In the genomic region with DNA sequence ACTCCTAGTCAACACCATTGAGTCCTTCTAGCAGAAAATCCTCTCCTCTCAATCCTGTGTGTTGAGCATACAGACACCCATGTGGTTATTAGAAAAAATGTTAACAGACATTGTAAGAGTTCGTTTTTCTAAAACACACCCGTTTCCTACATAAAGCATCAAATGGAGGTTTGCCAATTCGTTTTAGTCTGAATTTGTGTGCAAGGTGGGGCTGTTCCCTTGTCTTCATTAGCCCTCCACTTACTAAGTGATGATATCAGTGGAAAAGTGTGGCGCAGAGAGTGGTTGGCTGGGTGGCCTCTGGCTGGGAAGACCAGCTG, we compare ENCODE assay signal across 10 cellular contexts. TPM values are rescaled to one million over a fixed set of nuclear protein-coding genes. Genes with fewer than 3 reads are reported as not detected.
DNase-seq lines count a peak whose midpoint lies in the region; ATAC-seq, FAIRE-seq and TF ChIP-seq lines count a peak whose summit lies in the region.
"Had no signal": no experiment of that assay in that cellular context is flagged by ENCODE, and none has a peak within 500 bp of the region (broad histone marks: within the 10 kb centered on the region; RNA-seq: fewer than 3 reads in every experiment).

No MANE protein-coding gene starts in this region.

- H3K27ac Mint-ChIP-seq in T-cell (peak overlapping the region; percentile 91 to 95), progenitor cell of endocrine pancreas (peak overlapping the region; percentile 70)

- DNase-seq in GM12891 (ENCODE audit: insufficient read length, low spot score) (no peak), T-cell (no peak), fibroblast of villous mesenchyme (ENCODE audit: low read depth) (no peak), progenitor cell of endocrine pancreas (ENCODE audit: low spot score, unreplicated experiment) (no peak), SHP77 treated with DMSO at 0.1 percent for 48 hours (lab: John Stamatoyannopoulos, UW) (no peak), NCI-H510A (lab: John Stamatoyannopoulos, UW) (no peak)
- no peak for DNase-seq in central memory CD4-positive, alpha-beta T cell

- POLR2A ChIA-PET in T-cell (lab: Charles Lee) = no interaction called here

- CTCF ChIA-PET in T-cell (lab: Charles Lee) = interaction anchor here (0.7 to 2.6 kb wide), 8 partner anchors 9 to 40 kb away, joined by 3 to 13 read pairs (median 4); a partner anchor contains a TSS

- FAIRE-seq in GM12891 (lab: Jason Lieb, UNC) = peak; percentile 31
- FAIRE-seq: GM19239 had no signal

- TF ChIP-seq CTCF in fibroblast of villous mesenchyme (IDR thresholded peaks at IDR 0.05; ENCODE audit: insufficient read depth, low read depth, low read length) (no peak), progenitor cell of endocrine pancreas (IDR thresholded peaks at IDR 0.05; ENCODE audit: unreplicated experiment) (no peak)

- H3K27me3 Mint-ChIP-seq in T-cell = no peaks in the 10 kb centered on the region
- no peaks in the 10 kb centered on the region for H3K27me3 Mint-ChIP-seq in progenitor cell of endocrine pancreas

- no peaks in the 10 kb centered on the region for H3K9me3 Mint-ChIP-seq in T-cell
- H3K9me3 Mint-ChIP-seq in progenitor cell of endocrine pancreas (ENCODE audit: low read depth) = no peaks in the 10 kb centered on the region

- H3K36me3 Mint-ChIP-seq in T-cell (peaks cover 20% of the 10 kb centered on the region), progenitor cell of endocrine pancreas (ENCODE audit: insufficient read depth) (peaks cover 7% of the 10 kb centered on the region)

- ATAC-seq in T-cell (replicated peaks in 1 of 4) = no peak
- no peak for ATAC-seq in GM18498 (IDR thresholded peaks at IDR 0.05; ENCODE audit: unreplicated experiment)

- H3K4me1 Mint-ChIP-seq in T-cell (peaks cover 69 to 74% (median 70%) of the 10 kb centered on the region in 3 donors), progenitor cell of endocrine pancreas (ENCODE audit: low read depth) (peaks cover 47% of the 10 kb centered on the region)

- no peak for TF ChIP-seq POLR2A in GM12891 (IDR thresholded peaks at IDR 0.05; ENCODE audit: low read depth, low read length)

- H3K4me3 ChIP-seq in fibroblast of villous mesenchyme (ENCODE audit: low read depth, low read length) = peak overlapping the region; percentile 98

- H3K4me3 Mint-ChIP-seq in T-cell = peak overlapping the region; percentile 92 to 100 (median 98)
- H3K4me3 Mint-ChIP-seq in progenitor cell of endocrine pancreas (ENCODE audit: low read depth) = peak overlapping the region; percentile 95

TF ChIP-seq in GM12891, 5 proteins besides CTCF, POLR2A, EP300 and RAD21:
- TF ChIP-seq PAX5 (IDR thresholded peaks at IDR 0.05; ENCODE audit: insufficient read depth, low read length, severe bottlenecking) (no peak), POU2F2 (IDR thresholded peaks at IDR 0.05; ENCODE audit: low read depth, low read length) (no peak), SPI1 (IDR thresholded peaks at IDR 0.05; ENCODE audit: low read depth, low read length) (no peak), POLR2AphosphoS5 (IDR thresholded peaks at IDR 0.05; ENCODE audit: low read depth, low read length) (no peak), TAF1 (IDR thresholded peaks at IDR 0.05; ENCODE audit: low read depth, low read length) (no peak)

RNA-seq across cellular contexts. Expression of a gene that starts 2.7 kb away (rescaled TPM):
- polyA plus RNA-seq in GM12891 (2012; ENCODE audit: low read depth, missing spikeins) = 19.1 TPM
- 100 to 1,000 TPM; 104 to 260 (median 223) TPM for total RNA-seq in T-cell
- 18.0 and 20.7 TPM in 2 replicates for total RNA-seq in fibroblast of villous mesenchyme
- total RNA-seq in progenitor cell of endocrine pancreas = 135 and 143 TPM in 2 replicates

RNA-seq across cellular contexts. Expression of a gene that starts 14.1 kb away (rescaled TPM):
- polyA plus RNA-seq in GM12891 (2012; ENCODE audit: low read depth, missing spikeins) = 8.5 TPM
- total RNA-seq in T-cell = 10 to 100 TPM; 31.2 to 73.4 (median 40.7) TPM
- 0.32 TPM in 1 of 2 replicates, not detected in the other for total RNA-seq in fibroblast of villous mesenchyme
- 3.2 TPM in 2 replicates for total RNA-seq in progenitor cell of endocrine pancreas
- total RNA-seq: RPMI7951 had no signal

RNA-seq across cellular contexts. Expression of a gene that starts 25.0 kb away (rescaled TPM):
- 32.7 TPM for polyA plus RNA-seq in GM12891 (2012; ENCODE audit: low read depth, missing spikeins)
- total RNA-seq in T-cell (10 to 100 TPM; 37.2 to 74.4 (median 71.9) TPM), fibroblast of villous mesenchyme (32.0 and 34.8 TPM in 2 replicates), progenitor cell of endocrine pancreas (59.6 and 60.2 TPM in 2 replicates)

RNA-seq across cellular contexts. Expression of a gene that starts 38.4 kb away (rescaled TPM):
- polyA plus RNA-seq in GM12891 (2012; ENCODE audit: low read depth, missing spikeins) = not detected
- under 1 TPM in 1 of 5 donors, not detected in 4; 0.25 TPM for total RNA-seq in T-cell
- total RNA-seq in fibroblast of villous mesenchyme = not detected in 2 replicates
- total RNA-seq in progenitor cell of endocrine pancreas = not detected in 2 replicates
- total RNA-seq: RPMI7951 had no signal
